Comparison of ENCODE assay signal across 27 cellular contexts in genomic region chr3:182807056-182807455, GRCh38.
"Had no signal": no experiment of that assay in that cellular context is flagged by ENCODE, and none has a peak within 500 bp of the region (broad histone marks: within the 10 kb centered on the region; RNA-seq: fewer than 3 reads in every experiment).

No MANE protein-coding gene starts in this region.

- H3K9me3 Mint-ChIP-seq: activated CD4-positive, alpha-beta T cell treated with anti-CD3 and anti-CD28 coated beads, Interleukin-2, amount 10 ng/mL, durations not matched to agents 7 days and 5 days; activated naive CD8-positive, alpha-beta T cell treated with anti-CD3 and anti-CD28 coated beads, Interleukin-2, amount 10 ng/mL, durations not matched to agents 7 days and 5 days; activated T-helper 1 cell treated with anti-CD3 and anti-CD28 coated beads, Interleukin-12 subunit alpha, Interleukin-12 subunit beta, Interleukin-2, Interleukin-4 antibody, amounts not matched to agents 30 ng/mL and 10 ng/mL and 1 ng/mL, durations not matched to agents 14 hours and 24 hours and 36 hours; memory B cell; type B pancreatic cell had no signal

- H3K27ac ChIP-seq: coronary artery, gastroesophageal sphincter, sigmoid colon, thoracic aorta, vagina had no signal

- ATAC-seq: activated CD8-positive, alpha-beta T cell treated with anti-CD3 and anti-CD28 coated beads, Interleukin-2, amount 10 ng/mL, durations not matched to agents 7 days and 5 days; gastroesophageal sphincter; left cardiac atrium; mucosa of descending colon had no signal

- H3K4me3 Mint-ChIP-seq: activated CD4-positive, alpha-beta T cell treated with anti-CD3 and anti-CD28 coated beads, Interleukin-2, amount 10 ng/mL, durations not matched to agents 7 days and 5 days; activated CD8-positive, alpha-beta T cell treated with anti-CD3 and anti-CD28 coated beads, Interleukin-2, amount 10 ng/mL, durations not matched to agents 7 days and 5 days; activated naive CD8-positive, alpha-beta T cell treated with anti-CD3 and anti-CD28 coated beads, Interleukin-2, amount 10 ng/mL, durations not matched to agents 7 days and 5 days; activated T-helper 1 cell treated with anti-CD3 and anti-CD28 coated beads, Interleukin-12 subunit alpha, Interleukin-12 subunit beta, Interleukin-2, Interleukin-4 antibody, amounts not matched to agents 30 ng/mL and 10 ng/mL and 1 ng/mL, durations not matched to agents 14 hours and 24 hours and 36 hours; memory B cell; type B pancreatic cell had no signal

- H3K36me3 Mint-ChIP-seq: memory B cell had no signal

- H3K4me3 ChIP-seq: coronary artery, gastroesophageal sphincter, mucosa of descending colon, sigmoid colon, smooth muscle cell, thoracic aorta, vagina had no signal

- H3K9me3 ChIP-seq: gastroesophageal sphincter, mucosa of descending colon, sigmoid colon, thoracic aorta, vagina had no signal

- H3K36me3 ChIP-seq: gastroesophageal sphincter, sigmoid colon, thoracic aorta, vagina had no signal

- H3K27me3 ChIP-seq: gastroesophageal sphincter, sigmoid colon, vagina had no signal

- H3K4me2 ChIP-seq: smooth muscle cell had no signal

- DNase-seq: activated CD4-positive, alpha-beta T cell treated with anti-CD3 and anti-CD28 coated beads, Interleukin-2, amount 10 ng/mL, durations not matched to agents 7 days and 5 days; activated CD4-positive, CD25-positive, alpha-beta regulatory T cell treated with anti-CD3 and anti-CD28 coated beads, Interleukin-2, amount 50 U/mL, for 72 hours; activated CD8-positive, alpha-beta T cell treated with anti-CD3 and anti-CD28 coated beads, Interleukin-2, amount 10 ng/mL, durations not matched to agents 7 days and 5 days; activated gamma-delta T cell; activated naive CD8-positive, alpha-beta T cell treated with anti-CD3 and anti-CD28 coated beads, Interleukin-2, amount 10 ng/mL, durations not matched to agents 7 days and 5 days; amygdala; cerebellar nuclear complex; head of caudate nucleus; hypothalamus; islet precursor cell; left cardiac atrium; mucosa of descending colon; retina; sigmoid colon; stimulated activated CD4-positive, alpha-beta T cell treated with anti-CD3 and anti-CD28 coated beads, Interleukin-4, amount 100 ng/mL, for 1 hour; stimulated activated naive CD4-positive, alpha-beta T cell; T1000 had no signal

- H3K27me3 Mint-ChIP-seq: activated CD4-positive, alpha-beta T cell treated with anti-CD3 and anti-CD28 coated beads, Interleukin-2, amount 10 ng/mL, durations not matched to agents 7 days and 5 days; activated naive CD8-positive, alpha-beta T cell treated with anti-CD3 and anti-CD28 coated beads, Interleukin-2, amount 10 ng/mL, durations not matched to agents 7 days and 5 days; memory B cell; progenitor cell of endocrine pancreas; type B pancreatic cell had no signal

- FAIRE-seq: bronchial epithelial cell had no signal

- H3K27ac Mint-ChIP-seq: activated CD4-positive, alpha-beta T cell treated with anti-CD3 and anti-CD28 coated beads, Interleukin-2, amount 10 ng/mL, durations not matched to agents 7 days and 5 days; activated CD8-positive, alpha-beta T cell treated with anti-CD3 and anti-CD28 coated beads, Interleukin-2, amount 10 ng/mL, durations not matched to agents 7 days and 5 days; activated naive CD8-positive, alpha-beta T cell treated with anti-CD3 and anti-CD28 coated beads, Interleukin-2, amount 10 ng/mL, durations not matched to agents 7 days and 5 days; activated T-helper 1 cell treated with anti-CD3 and anti-CD28 coated beads, Interleukin-12 subunit alpha, Interleukin-12 subunit beta, Interleukin-2, Interleukin-4 antibody, amounts not matched to agents 30 ng/mL and 10 ng/mL and 1 ng/mL, durations not matched to agents 14 hours and 24 hours and 36 hours; memory B cell; progenitor cell of endocrine pancreas; type B pancreatic cell had no signal
